9 cellular contexts compared by ENCODE assay signal in genomic region chr13:39451860-39452301, GRCh38.
DNase-seq lines count a peak whose midpoint lies in the region; ATAC-seq and TF ChIP-seq lines count a peak whose summit lies in the region.
"Had no signal": no experiment of that assay in that cellular context is flagged by ENCODE, and none has a peak within 500 bp of the region (broad histone marks: within the 10 kb centered on the region; RNA-seq: fewer than 3 reads in every experiment).

No MANE protein-coding gene starts in this region.

- no peak overlapping the region for H3K27ac Mint-ChIP-seq in activated CD4-positive, alpha-beta memory T cell treated with anti-CD3 and anti-CD28 coated beads for 36 hours

- H3K4me2 ChIP-seq in MM.1S (ENCODE audit: low read depth, low read length), result no peak overlapping the region

- ATAC-seq in Right ventricle myocardium inferior (peak; percentile 86), GM21447 (IDR thresholded peaks at IDR 0.05; ENCODE audit: unreplicated experiment) (no peak)

- peaks cover 1% of the 10 kb centered on the region for H3K27me3 Mint-ChIP-seq in activated CD4-positive, alpha-beta memory T cell treated with anti-CD3 and anti-CD28 coated beads for 36 hours

- H3K36me3 Mint-ChIP-seq in activated CD4-positive, alpha-beta memory T cell treated with anti-CD3 and anti-CD28 coated beads for 36 hours, result no peaks in the 10 kb centered on the region

- no peak overlapping the region for H3K9ac ChIP-seq in MM.1S (ENCODE audit: low read length)

- no peaks in the 10 kb centered on the region for H3K36me3 ChIP-seq in MM.1S (replicated peaks; ENCODE audit: insufficient read depth, low read length)

- no peaks in the 10 kb centered on the region for H3K4me1 Mint-ChIP-seq in activated CD4-positive, alpha-beta memory T cell treated with anti-CD3 and anti-CD28 coated beads for 36 hours (ENCODE audit: low read depth)

- TF ChIP-seq CTCF in MM.1S (IDR thresholded peaks at IDR 0.05; ENCODE audit: low read length), result no peak

- H3K9me2 ChIP-seq in MM.1S (replicated peaks; ENCODE audit: insufficient read depth, low read length), result no peaks in the 10 kb centered on the region

- H3F3A ChIP-seq in MM.1S (ENCODE audit: insufficient read depth, low read length), result no peaks in the 10 kb centered on the region

- no peaks in the 10 kb centered on the region for H3K9me3 Mint-ChIP-seq in activated CD4-positive, alpha-beta memory T cell treated with anti-CD3 and anti-CD28 coated beads for 36 hours

- H3K4me3 ChIP-seq in MM.1S (ENCODE audit: low read length), result no peak overlapping the region

- DNase-seq in Right ventricle myocardium inferior (ENCODE audit: missing footprints) (peak; percentile 71), cardiac septum (ENCODE audit: low spot score) (no peak), UCSD-AML1 (lab: John Stamatoyannopoulos, UW; ENCODE audit: unreplicated experiment) (peak; percentile 48), iris pigment epithelial cell (ENCODE audit: low read depth) (peak; percentile 86), MM.1S (no peak), NCI-H1105 (lab: John Stamatoyannopoulos, UW) (no peak)
- DNase-seq in activated CD4-positive, alpha-beta memory T cell treated with anti-CD3 and anti-CD28 coated beads for 36 hours, result no peak
- DNase-seq: T-helper 1 cell had no signal

- CTCF ChIA-PET in activated CD4-positive, alpha-beta memory T cell treated with anti-CD3 and anti-CD28 coated beads for 36 hours (lab: Charles Lee), result interaction anchor here (1.5 kb wide), 1 partner anchor 164 kb away, joined by 3 read pairs; no protein-coding TSS in a partner anchor

- H3K27ac ChIP-seq in MM.1S (ENCODE audit: low read length), result no peak overlapping the region

- POLR2A ChIA-PET in activated CD4-positive, alpha-beta memory T cell treated with anti-CD3 and anti-CD28 coated beads for 36 hours (lab: Charles Lee), result no interaction called here

- H3K9me3 ChIP-seq in MM.1S (replicated peaks; ENCODE audit: insufficient read depth, low read length), result no peaks in the 10 kb centered on the region

- H3K4me3 Mint-ChIP-seq in activated CD4-positive, alpha-beta memory T cell treated with anti-CD3 and anti-CD28 coated beads for 36 hours, result no peak overlapping the region

- no peak overlapping the region for H2AFZ ChIP-seq in MM.1S (ENCODE audit: low read length)

- no peaks in the 10 kb centered on the region for H4K20me1 ChIP-seq in MM.1S (ENCODE audit: insufficient read depth, low read length)

- no peaks in the 10 kb centered on the region for H3K79me2 ChIP-seq in MM.1S (ENCODE audit: low read length)

- intact Hi-C loops in Right ventricle myocardium inferior (cut with DNase I), result loop anchor here (2.0 kb wide), 2 partner anchors 37 to 149 kb away; no protein-coding TSS in a partner anchor
- intact Hi-C loops in cardiac septum (cut with DNase I), result loop anchor here (2.0 to 5.0 kb wide), 3 partner anchors 35 to 151 kb away; partner anchors contain the start of gene LHFPL6
- intact Hi-C loops in activated CD4-positive, alpha-beta memory T cell treated with anti-CD3 and anti-CD28 coated beads for 36 hours (cut with micrococcal nuclease), result no loop called here

- H3K4me1 ChIP-seq in MM.1S (ENCODE audit: low read length), result no peaks in the 10 kb centered on the region

- no peaks in the 10 kb centered on the region for H3K27me3 ChIP-seq in MM.1S (replicated peaks; ENCODE audit: insufficient read depth, low read length)

Comparison
In these comparisons a context has a peak if more than half of its experiments do, and no peak if none do; other contexts are left out.
1. DNase-seq: peak in Right ventricle myocardium inferior (single experiment), UCSD-AML1 (single experiment) and iris pigment epithelial cell (single experiment); none in cardiac septum (single experiment), activated CD4-positive, alpha-beta memory T cell treated with anti-CD3 and anti-CD28 coated beads for 36 hours (single experiment), MM.1S (single experiment) and NCI-H1105 (single experiment).